In the genomic region with DNA sequence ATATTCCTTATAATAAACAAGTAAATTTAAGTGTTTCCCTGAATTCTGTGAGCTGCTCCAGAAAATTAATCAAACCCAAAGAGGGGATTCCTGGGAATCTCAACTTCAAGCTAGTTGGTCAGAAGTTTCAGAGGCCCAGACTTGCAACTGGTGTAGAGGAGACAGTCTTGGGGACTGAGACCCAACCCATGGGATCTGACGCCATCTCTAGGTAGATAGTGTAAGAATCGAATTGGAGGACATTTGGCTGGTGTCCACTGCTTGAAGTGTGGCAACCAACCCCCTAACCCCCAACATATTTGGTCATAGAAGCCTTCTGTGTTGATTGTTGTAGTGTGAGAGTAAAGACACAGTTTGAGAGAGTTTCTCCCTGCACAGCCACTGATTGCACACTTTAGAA, we compare ENCODE assay signal across 13 cellular contexts.
DNase-seq lines count a peak whose midpoint lies in the region; ATAC-seq, FAIRE-seq and TF ChIP-seq lines count a peak whose summit lies in the region.
"Had no signal": no experiment of that assay in that cellular context is flagged by ENCODE, and none has a peak within 500 bp of the region (broad histone marks: within the 10 kb centered on the region; RNA-seq: fewer than 3 reads in every experiment).

No MANE protein-coding gene starts in this region.

- in situ Hi-C loops in GM12878 (cut with MboI) = no loop called here

- H3K9me3 ChIP-seq in GM12878 (replicated peaks; ENCODE audit: control insufficient read depth, insufficient read depth, low read length) = no peaks in the 10 kb centered on the region

- peak in 1 of 3 experiments; percentile 28; a peak in 2 of 6 replicates for TF ChIP-seq CTCF in GM12878 (IDR thresholded peaks at IDR 0.05 in 2 of 3, conservative IDR thresholded peaks at IDR 0.05 in 1 of 3; ENCODE audit: control insufficient read depth in 2 of 3, extremely low read depth in 1 of 3, insufficient read depth in 1 of 3, low read depth in 3 of 3, low read length in 3 of 3)

- no peak overlapping the region for H3K27ac ChIP-seq in GM12878 (ENCODE audit: control insufficient read depth, insufficient read depth)

- no peaks in the 10 kb centered on the region for H3K4me1 ChIP-seq in GM12878 (ENCODE audit: control insufficient read depth, insufficient read depth, low read length)

- intact Hi-C loops in GM12878 (cut with micrococcal nuclease; ENCODE audit: unreplicated experiment) = no loop called here

- SMC1A ChIA-PET in GM12878 (lab: Charles Lee; ENCODE audit: uncharacterized antibody, unreplicated experiment) = interaction anchor here (0.8 kb wide), 2 partner anchors 9 to 149 kb away, joined by 3 to 4 read pairs; no protein-coding TSS in a partner anchor

- RAD21 ChIA-PET in GM12878 (lab: Charles Lee; ENCODE audit: unreplicated experiment) = interaction anchor here (0.8 to 1.1 kb wide), 2 partner anchors 90 to 158 kb away, joined by 3 read pairs; no protein-coding TSS in a partner anchor

- POLR2A ChIA-PET in GM12878 (lab: Charles Lee) = interaction anchor here (0.6 kb wide), 1 partner anchor 147 kb away, joined by 5 read pairs; no protein-coding TSS in a partner anchor

- 42% methylated on average over 2 of the region's 2 CpGs for WGBS in GM12878 (ENCODE audit: insufficient coverage, insufficient replicate concordance, low lambda C conversion rate, missing lambda C conversion rate)

- H3K9ac ChIP-seq in GM12878 (ENCODE audit: control insufficient read depth, insufficient read depth, low read length) = no peak overlapping the region

- no peak overlapping the region for H3K4me2 ChIP-seq in GM12878 (ENCODE audit: control insufficient read depth, insufficient read depth)

- H3K27me3 ChIP-seq in GM12878 (replicated peaks in 1 of 2; ENCODE audit: control insufficient read depth in 2 of 2, insufficient read depth in 2 of 2, low read length in 1 of 2) = no peaks in the 10 kb centered on the region; a peak in 1 of 4 replicates

- no peaks in the 10 kb centered on the region for H3K79me2 ChIP-seq in GM12878 (ENCODE audit: control insufficient read depth, insufficient read depth, low read length)

- H3K4me3 ChIP-seq in GM12878 = no peak overlapping the region

- H3K4me1 Mint-ChIP-seq in natural killer cell treated with Interleukin-12 subunit alpha and Interleukin-12 subunit beta and Interleukin-15 and Interleukin-18, amount 100 ng/mL, for 72 hours (ENCODE audit: low read depth in 2 of 2) = peaks cover 65 to 70% of the 10 kb centered on the region in 2 donors
- H3K4me1 Mint-ChIP-seq: CD8-positive, alpha-beta memory T cell had no signal

- ATAC-seq in GM12878 = peak; percentile 54
- no peak for ATAC-seq in natural killer cell treated with Interleukin-12 subunit alpha and Interleukin-12 subunit beta and Interleukin-15 and Interleukin-18, amount 100 ng/mL, for 72 hours
- ATAC-seq in GM21619 (IDR thresholded peaks at IDR 0.05; ENCODE audit: unreplicated experiment) = no peak

- CTCF ChIA-PET in GM12878 (lab: Yijun Ruan, JAX) = interaction anchor here (0.6 to 3.4 kb wide), 6 partner anchors 87 to 323 kb away, joined by 3 to 15 read pairs (median 4); no protein-coding TSS in a partner anchor

- no peak overlapping the region for H2AFZ ChIP-seq in GM12878 (ENCODE audit: control insufficient read depth, low read depth, low read length)

- no peaks in the 10 kb centered on the region for H3K9me3 Mint-ChIP-seq in natural killer cell treated with Interleukin-12 subunit alpha and Interleukin-12 subunit beta and Interleukin-15 and Interleukin-18, amount 100 ng/mL, for 72 hours
- H3K9me3 Mint-ChIP-seq: activated CD4-positive, alpha-beta T cell treated with anti-CD3 and anti-CD28 coated beads, Interleukin-2, amount 10 ng/mL, durations not matched to agents 7 days and 5 days; CD8-positive, alpha-beta memory T cell had no signal

- no peaks in the 10 kb centered on the region for H3K36me3 ChIP-seq in GM12878 (ENCODE audit: control insufficient read depth in 2 of 2, insufficient read depth in 2 of 2, low read length in 1 of 2)

- TF ChIP-seq EP300 in GM12878 (IDR thresholded peaks at IDR 0.05; ENCODE audit: borderline replicate concordance in 1 of 2, control insufficient read depth in 1 of 2, low read depth in 2 of 2, low read length in 2 of 2) = no peak

- TF ChIP-seq POLR2A in GM12878 (IDR thresholded peaks at IDR 0.05; ENCODE audit: low read depth, low read length) = no peak

- FAIRE-seq in GM19239 (lab: Jason Lieb, UNC) (peak; percentile 14), GM12878 (lab: Jason Lieb, UNC) (no peak)

- peak overlapping the region; percentile 71 to 84 for H3K27ac Mint-ChIP-seq in natural killer cell treated with Interleukin-12 subunit alpha and Interleukin-12 subunit beta and Interleukin-15 and Interleukin-18, amount 100 ng/mL, for 72 hours
- H3K27ac Mint-ChIP-seq: activated CD4-positive, alpha-beta T cell treated with anti-CD3 and anti-CD28 coated beads, Interleukin-2, amount 10 ng/mL, durations not matched to agents 7 days and 5 days had no signal

- TF ChIP-seq RAD21 in GM12878 (IDR thresholded peaks at IDR 0.05; ENCODE audit: insufficient read depth, low read depth, low read length) = peak; percentile 51; the same call in 1 of the 2 replicates

- H3K36me3 Mint-ChIP-seq in natural killer cell treated with Interleukin-12 subunit alpha and Interleukin-12 subunit beta and Interleukin-15 and Interleukin-18, amount 100 ng/mL, for 72 hours = no peaks in the 10 kb centered on the region
- H3K36me3 Mint-ChIP-seq: CD8-positive, alpha-beta memory T cell had no signal

- BruUV-seq in GM12878 (replicated peaks; lab: Mats Ljungman, UMichigan) = no TSS peak

- no peaks in the 10 kb centered on the region for H3K27me3 Mint-ChIP-seq in natural killer cell treated with Interleukin-12 subunit alpha and Interleukin-12 subunit beta and Interleukin-15 and Interleukin-18, amount 100 ng/mL, for 72 hours

- H4K20me1 ChIP-seq in GM12878 (ENCODE audit: control insufficient read depth, insufficient read depth) = no peaks in the 10 kb centered on the region

- H3K4me3 Mint-ChIP-seq in natural killer cell treated with Interleukin-12 subunit alpha and Interleukin-12 subunit beta and Interleukin-15 and Interleukin-18, amount 100 ng/mL, for 72 hours = peak overlapping the region; percentile 26
- H3K4me3 Mint-ChIP-seq: activated CD4-positive, alpha-beta T cell treated with anti-CD3 and anti-CD28 coated beads, Interleukin-2, amount 10 ng/mL, durations not matched to agents 7 days and 5 days; CD8-positive, alpha-beta memory T cell had no signal

- DNase-seq in GM19239 (ENCODE audit: insufficient read length, low spot score) (no peak), MV-4-11 (lab: John Stamatoyannopoulos, UW) (peak; percentile 36), GM12878 (ENCODE audit: low read depth, low spot score) (no peak), activated gamma-delta T cell treated with Interleukin-2 at 50 U/mL for 16 hours (no peak)
- no peak for DNase-seq in natural killer cell treated with Interleukin-12 subunit alpha and Interleukin-12 subunit beta and Interleukin-15 and Interleukin-18, amount 100 ng/mL, for 72 hours (ENCODE audit: low spot score)
- no peak for DNase-seq in stimulated activated CD8-positive, alpha-beta memory T cell treated with anti-CD3 and anti-CD28 coated beads, Interleukin-4, amount 100 ng/mL, for 48 hours
- DNase-seq: activated CD4-positive, alpha-beta T cell treated with anti-CD3 and anti-CD28 coated beads, Interleukin-2, amount 10 ng/mL, durations not matched to agents 7 days and 5 days; activated naive CD4-positive, alpha-beta T cell treated with Interleukin-2 at 50 U/mL for 16 hours; CD8-positive, alpha-beta memory T cell; central memory CD4-positive, alpha-beta T cell; NCI-H446; retina had no signal

TF ChIP-seq in GM12878, 131 proteins besides CTCF, POLR2A, EP300 and RAD21 (continues in another document):
- TF ChIP-seq, protein P1, sequence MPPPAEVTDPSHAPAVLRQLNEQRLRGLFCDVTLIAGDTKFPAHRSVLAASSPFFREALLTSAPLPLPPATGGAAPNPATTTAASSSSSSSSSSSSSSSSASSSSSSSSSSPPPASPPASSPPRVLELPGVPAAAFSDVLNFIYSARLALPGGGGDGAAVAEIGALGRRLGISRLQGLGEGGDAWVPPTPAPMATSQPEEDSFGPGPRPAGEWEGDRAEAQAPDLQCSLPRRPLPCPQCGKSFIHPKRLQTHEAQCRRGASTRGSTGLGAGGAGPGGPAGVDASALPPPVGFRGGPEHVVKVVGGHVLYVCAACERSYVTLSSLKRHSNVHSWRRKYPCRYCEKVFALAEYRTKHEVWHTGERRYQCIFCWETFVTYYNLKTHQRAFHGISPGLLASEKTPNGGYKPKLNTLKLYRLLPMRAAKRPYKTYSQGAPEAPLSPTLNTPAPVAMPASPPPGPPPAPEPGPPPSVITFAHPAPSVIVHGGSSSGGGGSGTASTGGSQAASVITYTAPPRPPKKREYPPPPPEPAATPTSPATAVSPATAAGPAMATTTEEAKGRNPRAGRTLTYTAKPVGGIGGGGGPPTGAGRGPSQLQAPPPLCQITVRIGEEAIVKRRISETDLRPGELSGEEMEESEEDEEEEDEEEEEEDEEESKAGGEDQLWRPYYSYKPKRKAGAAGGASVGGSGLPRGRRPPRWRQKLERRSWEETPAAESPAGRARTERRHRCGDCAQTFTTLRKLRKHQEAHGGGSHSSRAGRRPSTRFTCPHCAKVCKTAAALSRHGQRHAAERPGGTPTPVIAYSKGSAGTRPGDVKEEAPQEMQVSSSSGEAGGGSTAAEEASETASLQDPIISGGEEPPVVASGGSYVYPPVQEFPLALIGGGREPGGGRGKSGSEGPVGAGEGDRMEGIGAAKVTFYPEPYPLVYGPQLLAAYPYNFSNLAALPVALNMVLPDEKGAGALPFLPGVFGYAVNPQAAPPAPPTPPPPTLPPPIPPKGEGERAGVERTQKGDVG (CRISPR knock-in tag; IDR thresholded peaks at IDR 0.05) = no peak
- no peak for TF ChIP-seq STAT3 (IDR thresholded peaks at IDR 0.05; ENCODE audit: low read depth, low read length)
